22 cellular contexts compared by ENCODE assay signal in genomic region chr1:94006604-94007003, GRCh38.
"Had no signal": no experiment of that assay in that cellular context is flagged by ENCODE, and none has a peak within 500 bp of the region (broad histone marks: within the 10 kb centered on the region; RNA-seq: fewer than 3 reads in every experiment).

No MANE protein-coding gene starts in this region.

- H3K9me3 Mint-ChIP-seq: naive B cell, nephron had no signal

- H2AFZ ChIP-seq: hepatocyte had no signal

- FAIRE-seq: colon, pancreas had no signal

- H3K27me3 ChIP-seq: esophagus squamous epithelium, foreskin keratinocyte, hepatocyte, pancreas, spleen had no signal

- H3K4me3 ChIP-seq: esophagus squamous epithelium, hepatocyte, pancreas, prostate gland, spleen, stomach, thoracic aorta had no signal

- H3K79me2 ChIP-seq: hepatocyte had no signal

- H3K27ac ChIP-seq: esophagus squamous epithelium, foreskin keratinocyte, hepatocyte, pancreas, prostate gland, spleen, stomach, thoracic aorta had no signal

- H3K4me1 ChIP-seq: esophagus squamous epithelium, foreskin keratinocyte, pancreas, prostate gland, spleen, stomach had no signal

- ATAC-seq: foreskin keratinocyte, pancreas, sciatic nerve had no signal

- H3K36me3 ChIP-seq: esophagus squamous epithelium, pancreas, prostate gland, spleen, stomach, thoracic aorta had no signal

- H3K4me3 Mint-ChIP-seq: naive B cell, nephron had no signal

- DNase-seq: dermis blood vessel endothelial cell; esophagus squamous epithelium; foreskin keratinocyte; mesendoderm; naive B cell; occipital lobe; pancreas; retina; spleen; stimulated activated CD4-positive, alpha-beta T cell treated with anti-CD3 and anti-CD28 coated beads, Interleukin-15, amount 100 ng/mL, for 24 hours; stimulated activated CD4-positive, alpha-beta T cell treated with anti-CD3 and anti-CD28 coated beads, Interleukin-1b, Interleukin-23, amount 100 ng/mL, for 48 hours; stimulated activated CD4-positive, alpha-beta T cell treated with anti-CD3 and anti-CD28 coated beads, Interleukin-4, amount 100 ng/mL, for 4 hours; stimulated activated naive CD4-positive, alpha-beta T cell; stomach; substantia nigra; trophoblast cell had no signal

- H3K36me3 Mint-ChIP-seq: naive B cell had no signal

- H3K9me3 ChIP-seq: esophagus squamous epithelium, pancreas, prostate gland, spleen, stomach, thoracic aorta had no signal

- H3K27ac Mint-ChIP-seq: naive B cell, nephron had no signal

- H3K4me2 ChIP-seq: hepatocyte had no signal

- H3K4me1 Mint-ChIP-seq: naive B cell, nephron had no signal
